ENCODE assay signal across 8 cellular contexts in genomic region chr9:128771745-128772519, GRCh38. TPM values are rescaled to one million over a fixed set of nuclear protein-coding genes. Genes with fewer than 3 reads are reported as not detected.
DNase-seq lines count a peak whose midpoint lies in the region; ATAC-seq, FAIRE-seq and TF ChIP-seq lines count a peak whose summit lies in the region.

ZER1 (minus strand) TSS chr9:128771927; CDS start chr9:128755565, 16,362 bp downstream.

- H3K4me1 ChIP-seq in astrocyte (ENCODE audit: insufficient read depth, low read length) (peaks cover 9% of the 10 kb centered on the region), hepatocyte (ENCODE audit: insufficient read depth) (peaks cover 2% of the 10 kb centered on the region)

- no peaks in the 10 kb centered on the region for H3K9me2 ChIP-seq in hepatocyte (replicated peaks; ENCODE audit: insufficient read depth)

- H3K4me2 ChIP-seq in astrocyte (ENCODE audit: low read length): peak within 1 kb of the TSS; percentile 98
- peak within 1 kb of the TSS; percentile 91 for H3K4me2 ChIP-seq in hepatocyte

- no peak for FAIRE-seq in astrocyte (lab: Jason Lieb, UNC)

- H2AFZ ChIP-seq in astrocyte (ENCODE audit: low read depth, low read length): peak within 1 kb of the TSS; percentile 100
- H2AFZ ChIP-seq in hepatocyte: peak within 1 kb of the TSS; percentile 96

- ATAC-seq in GM18498 (IDR thresholded peaks at IDR 0.05; ENCODE audit: unreplicated experiment) (peak; percentile 93), HG02943 (IDR thresholded peaks at IDR 0.05; ENCODE audit: low read depth, unreplicated experiment) (peak; percentile 84), GM18870 (IDR thresholded peaks at IDR 0.05; ENCODE audit: unreplicated experiment) (no peak)

- H3K27me3 Mint-ChIP-seq in astrocyte (ENCODE audit: low read depth, unreplicated experiment): no peaks in the 10 kb centered on the region

- peaks cover 7% of the 10 kb centered on the region for H3K4me1 Mint-ChIP-seq in astrocyte (ENCODE audit: low read depth, unreplicated experiment)

- H3K27ac ChIP-seq in astrocyte (ENCODE audit: low read depth, low read length) (peak within 1 kb of the TSS; percentile 82), hepatocyte (peak within 1 kb of the TSS; percentile 98)

- H3K27me3 ChIP-seq in astrocyte (ENCODE audit: insufficient read depth, low read length): no peaks in the 10 kb centered on the region
- H3K27me3 ChIP-seq in hepatocyte: no peaks in the 10 kb centered on the region

- DNase-seq in NCI-H2029 treated with DMSO at 0.1 percent for 48 hours (lab: John Stamatoyannopoulos, UW) (peak; percentile 63), T-helper 22 cell (ENCODE audit: low read depth) (peak; percentile 88), astrocyte (ENCODE audit: low read depth) (peak; percentile 67), hepatocyte (ENCODE audit: low spot score) (peak; percentile 97), retina (peak; percentile 97)

- TF ChIP-seq CTCF in astrocyte (IDR thresholded peaks at IDR 0.05; ENCODE audit: insufficient read depth, low read depth, low read length) (no peak), hepatocyte (IDR thresholded peaks at IDR 0.05; ENCODE audit: poor library complexity) (no peak)

- H3K36me3 Mint-ChIP-seq in astrocyte (ENCODE audit: low read depth, unreplicated experiment): peaks cover 10% of the 10 kb centered on the region

- H3K27ac Mint-ChIP-seq in astrocyte (ENCODE audit: unreplicated experiment): peak within 1 kb of the TSS; percentile 85

- H3K9me3 Mint-ChIP-seq in astrocyte (ENCODE audit: unreplicated experiment): peaks cover 7% of the 10 kb centered on the region

- 2% methylated on average over 39 of the region's 72 CpGs for WGBS in hepatocyte (ENCODE audit: low lambda C conversion rate, missing lambda C conversion rate)

- H3K9ac ChIP-seq in astrocyte (ENCODE audit: low read length): peak within 1 kb of the TSS; percentile 94

- H3K9me3 ChIP-seq in astrocyte (ENCODE audit: insufficient read depth, low read depth, low read length): no peaks in the 10 kb centered on the region
- H3K9me3 ChIP-seq in hepatocyte (ENCODE audit: low read depth): no peaks in the 10 kb centered on the region

- H4K20me1 ChIP-seq in astrocyte (ENCODE audit: insufficient read depth, low read length) (peaks cover 13% of the 10 kb centered on the region), hepatocyte (ENCODE audit: insufficient read depth, poor library complexity, severe bottlenecking) (no peaks in the 10 kb centered on the region)

- no peaks in the 10 kb centered on the region for H3K36me3 ChIP-seq in astrocyte (ENCODE audit: insufficient read depth, low read length)
- no peaks in the 10 kb centered on the region for H3K36me3 ChIP-seq in hepatocyte (replicated peaks; ENCODE audit: insufficient read depth, low read depth)

- H3K79me2 ChIP-seq in astrocyte (ENCODE audit: insufficient read depth, low read length): peaks cover 35% of the 10 kb centered on the region
- peaks cover 40% of the 10 kb centered on the region for H3K79me2 ChIP-seq in hepatocyte

- peak within 1 kb of the TSS; percentile 97 for H3K4me3 Mint-ChIP-seq in astrocyte (ENCODE audit: unreplicated experiment)

- H3K4me3 ChIP-seq in astrocyte (ENCODE audit: insufficient read depth, low read depth, low read length): peak within 1 kb of the TSS; percentile 81
- peak within 1 kb of the TSS; percentile 97 for H3K4me3 ChIP-seq in hepatocyte

RNA-seq across cellular contexts. Expression of gene ZER1, which starts in this region (rescaled TPM):
- total RNA-seq in astrocyte (31.0 and 31.9 TPM in 2 replicates), hepatocyte (26.0 and 38.9 TPM in 2 replicates)
- polyA plus RNA-seq in hepatocyte: 24.4 and 25.1 TPM in 2 replicates
